16 cellular contexts compared by ENCODE assay signal in the genomic region with DNA sequence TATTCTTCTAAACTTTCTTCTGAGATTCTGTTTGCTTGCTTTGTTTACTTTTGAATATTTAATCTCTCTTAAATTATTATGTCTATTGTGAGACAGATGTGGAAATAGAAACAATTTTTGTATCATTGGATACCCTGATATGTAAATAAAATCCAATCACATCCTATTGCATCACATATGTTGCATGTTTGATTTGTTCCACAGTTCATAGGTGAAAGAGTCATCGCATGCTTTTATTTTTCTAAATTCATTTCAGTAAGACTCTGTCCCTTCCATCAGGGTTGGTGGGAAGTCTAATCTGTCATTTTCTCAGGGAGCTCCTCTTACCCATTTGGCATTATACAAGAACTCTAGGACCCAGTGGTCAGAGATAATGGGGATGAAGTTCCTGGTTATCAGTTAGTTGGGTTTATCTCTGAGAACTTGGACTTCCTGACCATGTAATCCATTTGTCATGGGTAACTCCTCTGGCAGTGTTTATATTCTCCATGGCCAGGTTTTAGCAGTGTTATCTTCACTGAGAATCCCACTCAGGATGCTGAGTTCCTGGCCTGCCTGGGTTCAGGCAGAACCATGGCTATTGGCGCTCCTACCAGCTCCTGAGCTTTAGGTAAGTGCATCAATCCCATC.
"Had no signal": no experiment of that assay in that cellular context is flagged by ENCODE, and none has a peak within 500 bp of the region (broad histone marks: within the 10 kb centered on the region; RNA-seq: fewer than 3 reads in every experiment).

No MANE protein-coding gene starts in this region.

- H3K4me3 ChIP-seq: cardiac muscle cell, lower lobe of right lung, upper lobe of right lung had no signal

- H3K36me3 ChIP-seq: cardiac muscle cell, lower lobe of right lung, upper lobe of right lung had no signal

- H3K4me1 ChIP-seq: lower lobe of right lung, upper lobe of right lung had no signal

- ATAC-seq: left lobe of liver; lower lobe of right lung; naive thymus-derived CD4-positive, alpha-beta T cell; sciatic nerve; upper lobe of right lung; WTC11 had no signal

- H3K27ac ChIP-seq: cardiac muscle cell, epithelial cell of prostate, lower lobe of right lung, upper lobe of right lung had no signal

- H3K9me3 ChIP-seq: lower lobe of right lung, upper lobe of right lung had no signal

- DNase-seq: activated naive CD4-positive, alpha-beta T cell; activated naive CD8-positive, alpha-beta T cell treated with anti-CD3 and anti-CD28 coated beads for 36 hours; activated T-cell treated with anti-CD3 and anti-CD28 coated beads, Interleukin-2, amount 50 U/mL, for 24 hours; foreskin melanocyte; immature natural killer cell; lower lobe of right lung; naive thymus-derived CD4-positive, alpha-beta T cell; posterior cingulate gyrus; stimulated activated CD4-positive, alpha-beta T cell treated with anti-CD3 and anti-CD28 coated beads, Interleukin-4, amount 100 ng/mL, for 1 hour; stimulated activated naive CD4-positive, alpha-beta T cell treated with Interleukin-2 at 50 U/mL for 16 hours; upper lobe of right lung had no signal

- H3K27me3 ChIP-seq: upper lobe of right lung had no signal
